In genomic region chr3:135920275-135920674, GRCh38 we compare ENCODE assay signal across 26 cellular contexts.
"Had no signal": no experiment of that assay in that cellular context is flagged by ENCODE, and none has a peak within 500 bp of the region (broad histone marks: within the 10 kb centered on the region; RNA-seq: fewer than 3 reads in every experiment).

No MANE protein-coding gene starts in this region.

- DNase-seq: colonic mucosa; cortex of kidney; effector CD8-positive, alpha-beta T cell; effector memory CD8-positive, alpha-beta T cell; endodermal cell; erythroblast; foreskin keratinocyte; gastrocnemius medialis; glutamatergic neuron; heart left ventricle; hypothalamus; immature natural killer cell; islet precursor cell; left cardiac atrium; left lung; left ventricle myocardium superior; lower lobe of right lung; mesenchymal stem cell; mucosa of descending colon; naive B cell; naive thymus-derived CD8-positive, alpha-beta T cell had no signal

- H3K27ac Mint-ChIP-seq: dendritic cell treated with granulocyte-macrophage colony-stimulating factor and Interleukin-4, amounts not matched to agents 40 ng/mL and 50 ng/mL, for 4 days; effector memory CD8-positive, alpha-beta T cell; endodermal cell; immature natural killer cell; mesothelial cell of epicardium; naive thymus-derived CD8-positive, alpha-beta T cell had no signal

- H3K4me1 ChIP-seq: colonic mucosa, left lung, lower lobe of right lung had no signal

- H3K4me3 Mint-ChIP-seq: dendritic cell treated with granulocyte-macrophage colony-stimulating factor and Interleukin-4, amounts not matched to agents 40 ng/mL and 50 ng/mL, for 4 days; effector memory CD8-positive, alpha-beta T cell; endodermal cell; immature natural killer cell; mesothelial cell of epicardium; naive B cell; naive thymus-derived CD8-positive, alpha-beta T cell had no signal

- H3K27me3 ChIP-seq: colonic mucosa, foreskin keratinocyte, gastrocnemius medialis, heart left ventricle, hepatocyte, left lung had no signal

- H2AFZ ChIP-seq: hepatocyte had no signal

- H3K9me3 Mint-ChIP-seq: dendritic cell treated with granulocyte-macrophage colony-stimulating factor and Interleukin-4, amounts not matched to agents 40 ng/mL and 50 ng/mL, for 4 days; effector memory CD8-positive, alpha-beta T cell; endodermal cell; mesothelial cell of epicardium; naive thymus-derived CD8-positive, alpha-beta T cell had no signal

- H3K4me1 Mint-ChIP-seq: endodermal cell; immature natural killer cell; mesothelial cell of epicardium; naive B cell; naive thymus-derived CD8-positive, alpha-beta T cell had no signal

- H3K4me3 ChIP-seq: colonic mucosa, gastrocnemius medialis, heart left ventricle, hepatocyte, left lung, lower lobe of right lung, mucosa of descending colon had no signal

- H3K27me3 Mint-ChIP-seq: dendritic cell treated with granulocyte-macrophage colony-stimulating factor and Interleukin-4, amounts not matched to agents 40 ng/mL and 50 ng/mL, for 4 days had no signal

- H3K27ac ChIP-seq: colonic mucosa, epithelial cell of prostate, foreskin keratinocyte, gastrocnemius medialis, heart left ventricle, hepatocyte, left lung, lower lobe of right lung had no signal

- H3K36me3 ChIP-seq: colonic mucosa, gastrocnemius medialis, heart left ventricle, left lung, lower lobe of right lung had no signal

- ATAC-seq: effector memory CD8-positive, alpha-beta T cell; esophagus mucosa; foreskin keratinocyte; gastrocnemius medialis; heart left ventricle; left cardiac atrium; left lung; left ventricle myocardium superior; lower lobe of right lung; mucosa of descending colon; naive thymus-derived CD8-positive, alpha-beta T cell had no signal

- H3K9me3 ChIP-seq: colonic mucosa, gastrocnemius medialis, heart left ventricle, left lung, lower lobe of right lung, mucosa of descending colon had no signal

- H3K79me2 ChIP-seq: hepatocyte had no signal

- H3K36me3 Mint-ChIP-seq: immature natural killer cell; mesothelial cell of epicardium; naive B cell; naive thymus-derived CD8-positive, alpha-beta T cell had no signal

- H3K4me2 ChIP-seq: hepatocyte had no signal
